Comparison of ENCODE assay signal across 22 cellular contexts in genomic region chr3:128945041-128945877, GRCh38. TPM values are rescaled to one million over a fixed set of nuclear protein-coding genes. Genes with fewer than 3 reads are reported as not detected.
DNase-seq lines count a peak whose midpoint lies in the region; ATAC-seq and TF ChIP-seq lines count a peak whose summit lies in the region.
"Had no signal": no experiment of that assay in that cellular context is flagged by ENCODE, and none has a peak within 500 bp of the region (broad histone marks: within the 10 kb centered on the region; RNA-seq: fewer than 3 reads in every experiment).

No MANE protein-coding gene starts in this region.

- WGBS in esophagus muscularis mucosa, result 89% methylated on average over 11 of the region's 21 CpGs
- 86 to 93% methylated on average over 16 to 19 of the region's 21 CpGs for WGBS in upper lobe of left lung, 2 donors

- no peaks in the 10 kb centered on the region for H3K27me3 ChIP-seq in esophagus muscularis mucosa
- no peaks in the 10 kb centered on the region for H3K27me3 ChIP-seq in upper lobe of left lung
- H3K27me3 ChIP-seq: BLaER1 treated with 17β-estradiol and CSF1 and Interleukin-3, amounts not matched to agents 10 nM and 100 nM had no signal

- peaks cover 47% of the 10 kb centered on the region for H3K27me3 Mint-ChIP-seq in osteocyte (ENCODE audit: unreplicated experiment)

- no peaks in the 10 kb centered on the region for H3K36me3 ChIP-seq in esophagus muscularis mucosa
- H3K36me3 ChIP-seq in upper lobe of left lung, result no peaks in the 10 kb centered on the region
- H3K36me3 ChIP-seq: BE2C; BLaER1 treated with 17β-estradiol and CSF1 and Interleukin-3, amounts not matched to agents 10 nM and 100 nM had no signal

- no peak for TF ChIP-seq CTCF in esophagus muscularis mucosa (IDR thresholded peaks at IDR 0.05)
- no peak for TF ChIP-seq CTCF in osteocyte (IDR thresholded peaks at IDR 0.05)
- no peak for TF ChIP-seq CTCF in upper lobe of left lung (IDR thresholded peaks at IDR 0.05)

- peaks cover 0 to 10% (median 4%) of the 10 kb centered on the region in 4 donors for H3K4me1 ChIP-seq in esophagus muscularis mucosa
- no peaks in the 10 kb centered on the region for H3K4me1 ChIP-seq in upper lobe of left lung
- H3K4me1 ChIP-seq: BE2C had no signal

- H3K4me3 Mint-ChIP-seq in osteocyte (ENCODE audit: unreplicated experiment), result no peak overlapping the region
- H3K4me3 Mint-ChIP-seq: CD14-positive monocyte; CD4-positive, alpha-beta T cell; CD8-positive, alpha-beta memory T cell had no signal

- no peak overlapping the region for H3K27ac Mint-ChIP-seq in osteocyte (ENCODE audit: unreplicated experiment)
- H3K27ac Mint-ChIP-seq: CD4-positive, alpha-beta T cell had no signal

- TF ChIP-seq EP300 in esophagus muscularis mucosa (IDR thresholded peaks at IDR 0.05), result no peak
- no peak for TF ChIP-seq EP300 in upper lobe of left lung (IDR thresholded peaks at IDR 0.05)

- no peak for TF ChIP-seq POLR2A in esophagus muscularis mucosa (IDR thresholded peaks at IDR 0.05; ENCODE audit: low read depth)
- no peak for TF ChIP-seq POLR2A in upper lobe of left lung (IDR thresholded peaks at IDR 0.05)

- H3K4me3 ChIP-seq in esophagus muscularis mucosa (no peak overlapping the region), upper lobe of left lung (no peak overlapping the region)
- H3K4me3 ChIP-seq: BLaER1 treated with 17β-estradiol and CSF1 and Interleukin-3, amounts not matched to agents 10 nM and 100 nM had no signal

- H3K9me3 ChIP-seq in esophagus muscularis mucosa (no peaks in the 10 kb centered on the region), upper lobe of left lung (no peaks in the 10 kb centered on the region)
- H3K9me3 ChIP-seq: BE2C; BLaER1 treated with 17β-estradiol and CSF1 and Interleukin-3, amounts not matched to agents 10 nM and 100 nM had no signal

- peak; percentile 23 to 41 for ATAC-seq in upper lobe of left lung (ENCODE audit: low FRiP score in 2 of 2)
- ATAC-seq in GM21717 (IDR thresholded peaks at IDR 0.05; ENCODE audit: unreplicated experiment), result no peak
- ATAC-seq: HCT116 had no signal

- no peak overlapping the region for H3K27ac ChIP-seq in esophagus muscularis mucosa (replicated peaks in 1 of 4)
- no peak overlapping the region for H3K27ac ChIP-seq in upper lobe of left lung
- H3K27ac ChIP-seq: 22Rv1; BLaER1 treated with 17β-estradiol and CSF1 and Interleukin-3, amounts not matched to agents 10 nM and 100 nM had no signal

- no peaks in the 10 kb centered on the region for H3K36me3 Mint-ChIP-seq in osteocyte (ENCODE audit: unreplicated experiment)
- H3K36me3 Mint-ChIP-seq: CD14-positive monocyte; CD8-positive, alpha-beta memory T cell had no signal

- no peaks in the 10 kb centered on the region for H3K4me1 Mint-ChIP-seq in osteocyte (ENCODE audit: unreplicated experiment)
- H3K4me1 Mint-ChIP-seq: CD14-positive monocyte; CD8-positive, alpha-beta memory T cell had no signal

- intact Hi-C loops in esophagus muscularis mucosa (cut with DNase I), result no loop called here

- peak; percentile 41 for DNase-seq in activated CD8-positive, alpha-beta memory T cell treated with anti-CD3 and anti-CD28 coated beads for 24 hours
- no peak for DNase-seq in activated CD8-positive, alpha-beta memory T cell treated with anti-CD3 and anti-CD28 coated beads, Interleukin-2, amount 50 U/mL, for 4 hours
- DNase-seq in esophagus muscularis mucosa (ENCODE audit: extremely low spot score), result peak; percentile 80
- DNase-seq in osteocyte (ENCODE audit: extremely low spot score, unreplicated experiment), result peak; percentile 68
- DNase-seq in upper lobe of left lung, result peak in 1 of 2 donors; percentile 59
- DNase-seq in AG08396 (ENCODE audit: low spot score), result no peak
- DNase-seq in GDM1 (lab: John Stamatoyannopoulos, UW), result no peak
- DNase-seq: AML-193; BE2C; CD4-positive, alpha-beta T cell; CD8-positive, alpha-beta memory T cell; DMS 273 treated with DMSO at 0.1 percent for 48 hours; DMS79; EL; GF-D8; GOT3; H7 had no signal

- H3K9me3 Mint-ChIP-seq in osteocyte (ENCODE audit: unreplicated experiment), result no peaks in the 10 kb centered on the region
- H3K9me3 Mint-ChIP-seq: CD4-positive, alpha-beta T cell; CD8-positive, alpha-beta memory T cell had no signal

RNA-seq across cellular contexts. Expression of gene CFAP92, which starts 48.6 kb away (rescaled TPM):
- total RNA-seq in esophagus muscularis mucosa (1 to 10 TPM in 1 of 4 donors, under 1 TPM in 3; 0.19 to 1.2 (median 0.47) TPM), osteocyte (0.18 TPM in 1 of 2 replicates, not detected in the other), upper lobe of left lung (10 to 100 TPM in 2 of 6 donors, 1 to 10 TPM in 3, under 1 TPM in 1; 0.66 to 21.3 (median 5.0) TPM)

RNA-seq across cellular contexts. Expression of gene EFCC1, which starts 55.8 kb away (rescaled TPM):
- 10 to 100 TPM in 1 of 4 donors, 1 to 10 TPM in 3; 5.8 to 15.8 (median 7.9) TPM for total RNA-seq in esophagus muscularis mucosa
- 0.13 TPM in 1 of 2 replicates, not detected in the other for total RNA-seq in osteocyte
- total RNA-seq in upper lobe of left lung, result 10 to 100 TPM in 3 of 6 donors, 1 to 10 TPM in 3; 3.1 to 20.6 (median 11.4) TPM

Comparison
In these comparisons a context has a peak if more than half of its experiments do, and no peak if none do; other contexts are left out.
1. DNase-seq: peak in activated CD8-positive, alpha-beta memory T cell treated with anti-CD3 and anti-CD28 coated beads for 24 hours (single experiment), esophagus muscularis mucosa (single experiment) and osteocyte (single experiment); none in activated CD8-positive, alpha-beta memory T cell treated with anti-CD3 and anti-CD28 coated beads, Interleukin-2, amount 50 U/mL, for 4 hours (single experiment), AG08396 (single experiment) and GDM1 (single experiment).